In genomic region chr4:55512077-55512476, GRCh38 we compare ENCODE assay signal across 9 cellular contexts.
"Had no signal": no experiment of that assay in that cellular context is flagged by ENCODE, and none has a peak within 500 bp of the region (broad histone marks: within the 10 kb centered on the region; RNA-seq: fewer than 3 reads in every experiment).

No MANE protein-coding gene starts in this region.

- H3K36me3 ChIP-seq: HAP-1 had no signal

- H3K27ac ChIP-seq: GM23248, KMS-11 had no signal

- H2AFZ ChIP-seq: GM23248 had no signal

- H3K4me2 ChIP-seq: KMS-11 had no signal

- H3K4me1 ChIP-seq: HAP-1 had no signal

- ATAC-seq: HCT116 had no signal

- FAIRE-seq: HTR-8/SVneo had no signal

- H3K4me3 ChIP-seq: GM23248, HAP-1 had no signal

- H3K9ac ChIP-seq: GM23248, KMS-11 had no signal

- H3K9me3 ChIP-seq: HAP-1 had no signal

- DNase-seq: GM23248, GOT3, H7, IMR-90, KBM-7 had no signal
